8 cellular contexts compared by ENCODE assay signal in genomic region chr15:40421246-40422157, GRCh38. TPM values are rescaled to one million over a fixed set of nuclear protein-coding genes. Genes with fewer than 3 reads are reported as not detected.
DNase-seq lines count a peak whose midpoint lies in the region; ATAC-seq lines count a peak whose summit lies in the region.

No MANE protein-coding gene starts in this region.

- no peak for ATAC-seq in HG03108 (IDR thresholded peaks at IDR 0.05; ENCODE audit: unreplicated experiment)

- DNase-seq in EH (ENCODE audit: low read depth), result peak; percentile 65
- DNase-seq in HCEC 1CT, result peak; percentile 42
- peak; percentile 45 for DNase-seq in NCI-H446 treated with DMSO at 0.1 percent for 48 hours (lab: John Stamatoyannopoulos, UW)
- peak; percentile 69 to 76 for DNase-seq in activated CD4-positive, alpha-beta T cell treated with anti-CD3 and anti-CD28 coated beads, Interleukin-2, amount 50 U/mL, for 24 hours (ENCODE audit: low read depth in 1 of 2, low spot score in 1 of 2)
- DNase-seq in dermis blood vessel endothelial cell, result peak; percentile 83
- DNase-seq in lung microvascular endothelial cell (ENCODE audit: low read depth in 2 of 2), result peak; percentile 70 to 77
- peak; percentile 62 for DNase-seq in stimulated activated CD8-positive, alpha-beta memory T cell treated with anti-CD3 and anti-CD28 coated beads, Interleukin-12 subunit alpha, Interleukin-12 subunit beta, amount 100 ng/mL, for 4 hours (ENCODE audit: low read depth)

RNA-seq across cellular contexts. Expression of gene IVD, which starts 15.9 kb away (rescaled TPM):
- total RNA-seq in dermis blood vessel endothelial cell (45.4 and 64.5 TPM in 2 replicates), lung microvascular endothelial cell (31.4 and 32.3 TPM in 2 replicates)

RNA-seq across cellular contexts. Expression of gene BAHD1, which starts 19.3 kb away (rescaled TPM):
- total RNA-seq in dermis blood vessel endothelial cell (9.5 and 12.0 TPM in 2 replicates), lung microvascular endothelial cell (5.2 and 6.5 TPM in 2 replicates)

RNA-seq across cellular contexts. Expression of gene KNSTRN, which starts 39.0 kb away (rescaled TPM):
- total RNA-seq in dermis blood vessel endothelial cell (36.8 and 61.2 TPM in 2 replicates), lung microvascular endothelial cell (10.9 and 21.1 TPM in 2 replicates)

RNA-seq across cellular contexts. Expression of gene CHST14, which starts 49.3 kb away (rescaled TPM):
- 11.7 and 19.7 TPM in 2 replicates for total RNA-seq in dermis blood vessel endothelial cell
- 6.1 and 6.7 TPM in 2 replicates for total RNA-seq in lung microvascular endothelial cell
